2 cellular contexts compared by ENCODE assay signal in the genomic region with DNA sequence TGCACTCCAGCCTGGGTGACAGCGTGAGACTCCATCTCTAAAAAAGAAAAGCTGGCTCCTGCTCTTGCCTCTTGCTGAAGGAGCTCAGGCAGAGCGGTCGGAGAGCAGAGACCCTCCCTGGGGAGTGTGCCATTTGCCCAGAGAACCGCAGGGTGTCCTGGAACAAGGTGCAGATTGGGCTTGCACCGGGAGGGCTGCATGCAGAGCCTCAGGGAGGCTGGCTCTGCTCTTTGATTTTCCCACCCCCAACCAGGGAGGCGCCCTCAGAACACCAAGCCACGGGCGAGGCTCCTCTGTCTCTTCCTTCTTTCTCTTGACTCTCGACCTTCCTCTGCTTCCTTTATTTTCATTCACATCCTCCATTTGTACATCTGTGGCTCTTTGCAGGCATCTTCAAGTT.
TF ChIP-seq lines count a peak whose summit lies in the region.

No MANE protein-coding gene starts in this region.

TF ChIP-seq in GM23338, 12 proteins besides CTCF, POLR2A, EP300 and RAD21 (continues in another document):
- TF ChIP-seq POLR2AphosphoS5 (IDR thresholded peaks at IDR 0.05; ENCODE audit: low read depth) (no peak), ZNF331 (CRISPR knock-in tag; IDR thresholded peaks at IDR 0.05; ENCODE audit: low read depth) (no peak), CREB1 (CRISPR knock-in tag; IDR thresholded peaks at IDR 0.05; ENCODE audit: low read depth) (no peak), EZH2phosphoT487 (IDR thresholded peaks at IDR 0.05; ENCODE audit: unreplicated experiment) (no peak), NANOG (IDR thresholded peaks at IDR 0.05; ENCODE audit: borderline replicate concordance) (no peak), JUNB (IDR thresholded peaks at IDR 0.05; ENCODE audit: unreplicated experiment) (no peak), ZNF114 (CRISPR knock-in tag; IDR thresholded peaks at IDR 0.05) (no peak), STAT1 (IDR thresholded peaks at IDR 0.05; ENCODE audit: unreplicated experiment) (no peak)
- TF ChIP-seq, protein P1, sequence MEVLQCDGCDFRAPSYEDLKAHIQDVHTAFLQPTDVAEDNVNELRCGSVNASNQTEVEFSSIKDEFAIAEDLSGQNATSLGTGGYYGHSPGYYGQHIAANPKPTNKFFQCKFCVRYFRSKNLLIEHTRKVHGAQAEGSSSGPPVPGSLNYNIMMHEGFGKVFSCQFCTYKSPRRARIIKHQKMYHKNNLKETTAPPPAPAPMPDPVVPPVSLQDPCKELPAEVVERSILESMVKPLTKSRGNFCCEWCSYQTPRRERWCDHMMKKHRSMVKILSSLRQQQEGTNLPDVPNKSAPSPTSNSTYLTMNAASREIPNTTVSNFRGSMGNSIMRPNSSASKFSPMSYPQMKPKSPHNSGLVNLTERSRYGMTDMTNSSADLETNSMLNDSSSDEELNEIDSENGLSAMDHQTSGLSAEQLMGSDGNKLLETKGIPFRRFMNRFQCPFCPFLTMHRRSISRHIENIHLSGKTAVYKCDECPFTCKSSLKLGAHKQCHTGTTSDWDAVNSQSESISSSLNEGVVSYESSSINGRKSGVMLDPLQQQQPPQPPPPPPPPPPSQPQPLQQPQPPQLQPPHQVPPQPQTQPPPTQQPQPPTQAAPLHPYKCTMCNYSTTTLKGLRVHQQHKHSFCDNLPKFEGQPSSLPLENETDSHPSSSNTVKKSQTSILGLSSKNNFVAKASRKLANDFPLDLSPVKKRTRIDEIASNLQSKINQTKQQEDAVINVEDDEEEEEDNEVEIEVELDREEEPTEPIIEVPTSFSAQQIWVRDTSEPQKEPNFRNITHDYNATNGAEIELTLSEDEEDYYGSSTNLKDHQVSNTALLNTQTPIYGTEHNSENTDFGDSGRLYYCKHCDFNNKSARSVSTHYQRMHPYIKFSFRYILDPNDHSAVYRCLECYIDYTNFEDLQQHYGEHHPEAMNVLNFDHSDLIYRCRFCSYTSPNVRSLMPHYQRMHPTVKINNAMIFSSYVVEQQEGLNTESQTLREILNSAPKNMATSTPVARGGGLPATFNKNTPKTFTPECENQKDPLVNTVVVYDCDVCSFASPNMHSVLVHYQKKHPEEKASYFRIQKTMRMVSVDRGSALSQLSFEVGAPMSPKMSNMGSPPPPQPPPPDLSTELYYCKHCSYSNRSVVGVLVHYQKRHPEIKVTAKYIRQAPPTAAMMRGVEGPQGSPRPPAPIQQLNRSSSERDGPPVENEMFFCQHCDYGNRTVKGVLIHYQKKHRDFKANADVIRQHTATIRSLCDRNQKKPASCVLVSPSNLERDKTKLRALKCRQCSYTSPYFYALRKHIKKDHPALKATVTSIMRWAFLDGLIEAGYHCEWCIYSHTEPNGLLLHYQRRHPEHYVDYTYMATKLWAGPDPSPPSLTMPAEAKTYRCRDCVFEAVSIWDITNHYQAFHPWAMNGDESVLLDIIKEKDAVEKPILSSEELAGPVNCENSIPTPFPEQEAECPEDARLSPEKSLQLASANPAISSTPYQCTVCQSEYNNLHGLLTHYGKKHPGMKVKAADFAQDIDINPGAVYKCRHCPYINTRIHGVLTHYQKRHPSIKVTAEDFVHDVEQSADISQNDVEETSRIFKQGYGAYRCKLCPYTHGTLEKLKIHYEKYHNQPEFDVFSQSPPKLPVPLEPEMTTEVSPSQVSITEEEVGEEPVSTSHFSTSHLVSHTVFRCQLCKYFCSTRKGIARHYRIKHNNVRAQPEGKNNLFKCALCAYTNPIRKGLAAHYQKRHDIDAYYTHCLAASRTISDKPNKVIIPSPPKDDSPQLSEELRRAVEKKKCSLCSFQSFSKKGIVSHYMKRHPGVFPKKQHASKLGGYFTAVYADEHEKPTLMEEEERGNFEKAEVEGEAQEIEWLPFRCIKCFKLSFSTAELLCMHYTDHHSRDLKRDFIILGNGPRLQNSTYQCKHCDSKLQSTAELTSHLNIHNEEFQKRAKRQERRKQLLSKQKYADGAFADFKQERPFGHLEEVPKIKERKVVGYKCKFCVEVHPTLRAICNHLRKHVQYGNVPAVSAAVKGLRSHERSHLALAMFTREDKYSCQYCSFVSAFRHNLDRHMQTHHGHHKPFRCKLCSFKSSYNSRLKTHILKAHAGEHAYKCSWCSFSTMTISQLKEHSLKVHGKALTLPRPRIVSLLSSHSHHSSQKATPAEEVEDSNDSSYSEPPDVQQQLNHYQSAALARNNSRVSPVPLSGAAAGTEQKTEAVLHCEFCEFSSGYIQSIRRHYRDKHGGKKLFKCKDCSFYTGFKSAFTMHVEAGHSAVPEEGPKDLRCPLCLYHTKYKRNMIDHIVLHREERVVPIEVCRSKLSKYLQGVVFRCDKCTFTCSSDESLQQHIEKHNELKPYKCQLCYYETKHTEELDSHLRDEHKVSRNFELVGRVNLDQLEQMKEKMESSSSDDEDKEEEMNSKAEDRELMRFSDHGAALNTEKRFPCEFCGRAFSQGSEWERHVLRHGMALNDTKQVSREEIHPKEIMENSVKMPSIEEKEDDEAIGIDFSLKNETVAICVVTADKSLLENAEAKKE (CRISPR knock-in tag; IDR thresholded peaks at IDR 0.05): no peak
- TF ChIP-seq, protein P2, sequence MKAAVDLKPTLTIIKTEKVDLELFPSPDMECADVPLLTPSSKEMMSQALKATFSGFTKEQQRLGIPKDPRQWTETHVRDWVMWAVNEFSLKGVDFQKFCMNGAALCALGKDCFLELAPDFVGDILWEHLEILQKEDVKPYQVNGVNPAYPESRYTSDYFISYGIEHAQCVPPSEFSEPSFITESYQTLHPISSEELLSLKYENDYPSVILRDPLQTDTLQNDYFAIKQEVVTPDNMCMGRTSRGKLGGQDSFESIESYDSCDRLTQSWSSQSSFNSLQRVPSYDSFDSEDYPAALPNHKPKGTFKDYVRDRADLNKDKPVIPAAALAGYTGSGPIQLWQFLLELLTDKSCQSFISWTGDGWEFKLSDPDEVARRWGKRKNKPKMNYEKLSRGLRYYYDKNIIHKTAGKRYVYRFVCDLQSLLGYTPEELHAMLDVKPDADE (IDR thresholded peaks at IDR 0.05): no peak

TF ChIP-seq in H1, 55 proteins besides CTCF, POLR2A, EP300 and RAD21:
- TF ChIP-seq ZNF274 (IDR thresholded peaks at IDR 0.05; ENCODE audit: borderline replicate concordance, extremely low read depth, low read length) (no peak), CBX5 (IDR thresholded peaks at IDR 0.05; ENCODE audit: low read depth, low read length) (no peak), BRCA1 (IDR thresholded peaks at IDR 0.05; ENCODE audit: low read depth, low read length) (no peak), POU5F1 (IDR thresholded peaks at IDR 0.05; ENCODE audit: low read depth, low read length) (no peak), ASH2L (IDR thresholded peaks at IDR 0.05; ENCODE audit: low read length) (no peak), TAF7 (optimal IDR thresholded peaks at IDR 0.05; ENCODE audit: borderline replicate concordance, low read depth, low read length) (no peak), SAP30 (IDR thresholded peaks at IDR 0.05; ENCODE audit: insufficient read depth, insufficient replicate concordance, low read length) (no peak), SP2 (IDR thresholded peaks at IDR 0.05; ENCODE audit: low read length) (no peak), CTBP2 (IDR thresholded peaks at IDR 0.05; ENCODE audit: borderline replicate concordance, insufficient read depth, insufficient read length, low read length) (no peak), SP4 (IDR thresholded peaks at IDR 0.05; ENCODE audit: low read length) (no peak), TAF1 (IDR thresholded peaks at IDR 0.05; ENCODE audit: low read depth, low read length) (no peak)
TF ChIP-seq in H1: peak in this region for 0.
